24 cellular contexts compared by ENCODE assay signal in genomic region chr6:39733704-39734103, GRCh38. TPM values are rescaled to one million over a fixed set of nuclear protein-coding genes. Genes with fewer than 3 reads are reported as not detected.
"Had no signal": no experiment of that assay in that cellular context is flagged by ENCODE, and none has a peak within 500 bp of the region (broad histone marks: within the 10 kb centered on the region; RNA-seq: fewer than 3 reads in every experiment).

No MANE protein-coding gene starts in this region.

- H3K4me3 ChIP-seq: SJSA1, SK-N-MC had no signal

- FAIRE-seq: RCC 7860 had no signal

- H3K36me3 ChIP-seq: SJSA1 had no signal

- H3K4me1 ChIP-seq: SJSA1 had no signal

- H3K27me3 ChIP-seq: SJSA1 had no signal

- H3K27ac ChIP-seq: SJSA1, SK-N-MC had no signal

- DNase-seq: KBM-7, MV-4-11, NCI-H1092, NCI-H1105 treated with DMSO at 0.1 percent for 48 hours, NCI-H1417 treated with DMSO at 0.1 percent for 48 hours, NCI-H146, NCI-H1694 treated with DMSO at 0.1 percent for 48 hours, NCI-H1930, NCI-H2081, NCI-H2171, NCI-H226, NCI-H446, NCI-H510A, NCI-H524 treated with DMSO at 0.1 percent for 48 hours, NCI-H69, NCI-H774, Right ventricle myocardium superior, RPMI8226, SIG-M5 had no signal

- H3K9me3 ChIP-seq: SJSA1 had no signal

RNA-seq across cellular contexts. Expression of gene KIF6, which starts 8.5 kb away (rescaled TPM):
- total RNA-seq: LHCN-M2, SJSA1 had no signal

RNA-seq across cellular contexts. Expression of gene DAAM2, which starts 58.5 kb away (rescaled TPM):
- total RNA-seq: MCF 10A had no signal
